28 cellular contexts compared by ENCODE assay signal in genomic region chr10:86244995-86245394, GRCh38.
"Had no signal": no experiment of that assay in that cellular context is flagged by ENCODE, and none has a peak within 500 bp of the region (broad histone marks: within the 10 kb centered on the region; RNA-seq: fewer than 3 reads in every experiment).

No MANE protein-coding gene starts in this region.

- H3K9me3 ChIP-seq: adrenal gland, body of pancreas, breast epithelium had no signal

- H3K9me3 Mint-ChIP-seq: activated naive CD4-positive, alpha-beta T cell treated with anti-CD3 and anti-CD28 coated beads, Interleukin-2, amount 50 U/mL, for 24 hours; activated T-helper 17 cell treated with anti-CD3 and anti-CD28 coated beads, Interleukin-2, amount 50 U/mL, for 72 hours; dendritic cell treated with granulocyte-macrophage colony-stimulating factor and Interleukin-4, amounts not matched to agents 40 ng/mL and 50 ng/mL, for 4 days had no signal

- H3K4me3 ChIP-seq: adrenal gland, body of pancreas, breast epithelium, cardiac muscle cell, coronary artery, dorsolateral prefrontal cortex had no signal

- H3K27ac ChIP-seq: adrenal gland, body of pancreas, breast epithelium, cardiac muscle cell, coronary artery had no signal

- DNase-seq: activated CD4-positive, alpha-beta T cell treated with anti-CD3 and anti-CD28 coated beads for 36 hours; activated CD4-positive, alpha-beta T cell treated with anti-CD3 and anti-CD28 coated beads, Interleukin-2, amount 10 ng/mL, durations not matched to agents 24 days and 14 days; activated CD4-positive, alpha-beta T cell treated with anti-CD3 and anti-CD28 coated beads, Interleukin-2, amount 50 U/mL, for 4 hours; activated CD4-positive, CD25-positive, alpha-beta regulatory T cell; activated CD4-positive, CD25-positive, alpha-beta regulatory T cell treated with anti-CD3 and anti-CD28 coated beads, Interleukin-2, amount 50 U/mL, for 72 hours; activated CD8-positive, alpha-beta memory T cell treated with anti-CD3 and anti-CD28 coated beads for 24 hours; activated CD8-positive, alpha-beta T cell treated with anti-CD3 and anti-CD28 coated beads for 36 hours; activated effector memory CD4-positive, alpha-beta T cell treated with Interleukin-2 at 50 U/mL for 16 hours; activated gamma-delta T cell treated with Interleukin-2 at 50 U/mL for 16 hours; activated naive CD4-positive, alpha-beta T cell treated with Interleukin-2 at 50 U/mL for 16 hours; activated naive CD8-positive, alpha-beta T cell treated with anti-CD3 and anti-CD28 coated beads for 36 hours; activated naive CD8-positive, alpha-beta T cell treated with anti-CD3 and anti-CD28 coated beads, Interleukin-2, amount 50 U/mL, for 24 hours; activated T-cell treated with anti-CD3 and anti-CD28 coated beads, Interleukin-2, amount 50 U/mL, for 4 hours; body of pancreas; effector memory CD4-positive, alpha-beta T cell; endodermal cell; foreskin fibroblast; T-helper 2 cell had no signal

- H3K27me3 Mint-ChIP-seq: activated CD4-positive, alpha-beta T cell treated with anti-CD3 and anti-CD28 coated beads for 36 hours; activated CD4-positive, alpha-beta T cell treated with anti-CD3 and anti-CD28 coated beads, Interleukin-2, amount 10 ng/mL, durations not matched to agents 24 days and 14 days; activated CD8-positive, alpha-beta T cell treated with anti-CD3 and anti-CD28 coated beads for 36 hours; activated naive CD4-positive, alpha-beta T cell treated with anti-CD3 and anti-CD28 coated beads, Interleukin-2, amount 50 U/mL, for 24 hours; activated naive CD8-positive, alpha-beta T cell treated with anti-CD3 and anti-CD28 coated beads for 36 hours; activated naive CD8-positive, alpha-beta T cell treated with anti-CD3 and anti-CD28 coated beads, Interleukin-2, amount 50 U/mL, for 24 hours; central memory CD8-positive, alpha-beta T cell had no signal

- FAIRE-seq: frontal cortex had no signal

- H3K27ac Mint-ChIP-seq: activated CD4-positive, alpha-beta T cell treated with anti-CD3 and anti-CD28 coated beads for 36 hours; activated CD4-positive, alpha-beta T cell treated with anti-CD3 and anti-CD28 coated beads, Interleukin-2, amount 10 ng/mL, durations not matched to agents 24 days and 14 days; activated CD8-positive, alpha-beta T cell treated with anti-CD3 and anti-CD28 coated beads for 36 hours; activated naive CD4-positive, alpha-beta T cell treated with anti-CD3 and anti-CD28 coated beads, Interleukin-2, amount 50 U/mL, for 24 hours; activated naive CD8-positive, alpha-beta T cell treated with anti-CD3 and anti-CD28 coated beads for 36 hours; activated naive CD8-positive, alpha-beta T cell treated with anti-CD3 and anti-CD28 coated beads, Interleukin-2, amount 50 U/mL, for 24 hours; activated T-helper 17 cell treated with anti-CD3 and anti-CD28 coated beads, Interleukin-2, amount 50 U/mL, for 72 hours; dendritic cell treated with granulocyte-macrophage colony-stimulating factor and Interleukin-4, amounts not matched to agents 40 ng/mL and 50 ng/mL, for 4 days; endodermal cell had no signal

- H3K36me3 Mint-ChIP-seq: activated naive CD4-positive, alpha-beta T cell treated with anti-CD3 and anti-CD28 coated beads, Interleukin-2, amount 50 U/mL, for 24 hours; activated naive CD8-positive, alpha-beta T cell treated with anti-CD3 and anti-CD28 coated beads for 36 hours had no signal

- H3K27me3 ChIP-seq: adrenal gland, body of pancreas, breast epithelium, cardiac muscle cell, dorsolateral prefrontal cortex had no signal

- H3K4me3 Mint-ChIP-seq: activated CD4-positive, alpha-beta T cell treated with anti-CD3 and anti-CD28 coated beads for 36 hours; activated CD4-positive, alpha-beta T cell treated with anti-CD3 and anti-CD28 coated beads, Interleukin-2, amount 10 ng/mL, durations not matched to agents 24 days and 14 days; activated CD8-positive, alpha-beta T cell treated with anti-CD3 and anti-CD28 coated beads for 36 hours; activated naive CD4-positive, alpha-beta T cell treated with anti-CD3 and anti-CD28 coated beads, Interleukin-2, amount 50 U/mL, for 24 hours; activated naive CD8-positive, alpha-beta T cell treated with anti-CD3 and anti-CD28 coated beads for 36 hours; activated naive CD8-positive, alpha-beta T cell treated with anti-CD3 and anti-CD28 coated beads, Interleukin-2, amount 50 U/mL, for 24 hours; activated T-cell treated with anti-CD3 and anti-CD28 coated beads, Interleukin-2, amount 50 U/mL, for 4 hours; activated T-helper 17 cell treated with anti-CD3 and anti-CD28 coated beads, Interleukin-2, amount 50 U/mL, for 72 hours; central memory CD8-positive, alpha-beta T cell; dendritic cell treated with granulocyte-macrophage colony-stimulating factor and Interleukin-4, amounts not matched to agents 40 ng/mL and 50 ng/mL, for 4 days; endodermal cell had no signal

- H3K4me1 ChIP-seq: adrenal gland, body of pancreas, breast epithelium had no signal

- H3K36me3 ChIP-seq: adrenal gland, breast epithelium, cardiac muscle cell had no signal

- H3K4me1 Mint-ChIP-seq: activated CD4-positive, alpha-beta T cell treated with anti-CD3 and anti-CD28 coated beads for 36 hours; activated CD4-positive, alpha-beta T cell treated with anti-CD3 and anti-CD28 coated beads, Interleukin-2, amount 10 ng/mL, durations not matched to agents 24 days and 14 days; activated naive CD4-positive, alpha-beta T cell treated with anti-CD3 and anti-CD28 coated beads, Interleukin-2, amount 50 U/mL, for 24 hours; activated naive CD8-positive, alpha-beta T cell treated with anti-CD3 and anti-CD28 coated beads for 36 hours; activated naive CD8-positive, alpha-beta T cell treated with anti-CD3 and anti-CD28 coated beads, Interleukin-2, amount 50 U/mL, for 24 hours; activated T-helper 17 cell treated with anti-CD3 and anti-CD28 coated beads, Interleukin-2, amount 50 U/mL, for 72 hours; central memory CD8-positive, alpha-beta T cell; endodermal cell had no signal
